ENCODE assay signal across 8 cellular contexts in the genomic region with DNA sequence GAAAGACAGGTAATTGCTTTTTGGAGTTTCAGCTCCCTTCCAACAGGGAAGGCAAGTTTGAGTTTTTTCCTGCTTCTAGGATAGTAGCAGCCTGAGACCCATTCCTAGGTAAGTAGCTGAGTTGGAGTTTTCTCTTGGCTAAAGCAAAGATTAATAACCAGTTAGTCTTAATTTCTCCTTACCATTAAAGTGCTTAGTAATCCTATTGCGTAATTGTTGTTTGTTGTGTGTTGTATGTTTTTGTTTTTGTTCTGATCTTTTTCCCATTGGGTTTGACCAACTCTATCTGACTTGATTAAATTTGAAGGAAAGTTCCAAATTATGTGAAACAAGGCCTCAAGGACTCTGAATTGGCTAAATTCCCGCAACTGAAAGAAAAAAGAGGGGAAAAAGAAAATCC.
"Had no signal": no experiment of that assay in that cellular context is flagged by ENCODE, and none has a peak within 500 bp of the region (broad histone marks: within the 10 kb centered on the region; RNA-seq: fewer than 3 reads in every experiment).

No MANE protein-coding gene starts in this region.

- H3K27ac ChIP-seq: HL-60, KMS-11 had no signal

- H3K27ac Mint-ChIP-seq: IgD-negative memory B cell had no signal

- H3K9ac ChIP-seq: KMS-11 had no signal

- H3K4me1 Mint-ChIP-seq: IgD-negative memory B cell had no signal

- FAIRE-seq: HepG2, HTR-8/SVneo, K562 had no signal

- H3K27me3 Mint-ChIP-seq: IgD-negative memory B cell had no signal

- H3K4me3 ChIP-seq: K562 had no signal

- H3K4me2 ChIP-seq: KMS-11 had no signal

- ATAC-seq: HepG2, K562 had no signal

- H3K4me3 Mint-ChIP-seq: IgD-negative memory B cell had no signal

- DNase-seq: KBM-7, KG1 had no signal
